In the genomic region with DNA sequence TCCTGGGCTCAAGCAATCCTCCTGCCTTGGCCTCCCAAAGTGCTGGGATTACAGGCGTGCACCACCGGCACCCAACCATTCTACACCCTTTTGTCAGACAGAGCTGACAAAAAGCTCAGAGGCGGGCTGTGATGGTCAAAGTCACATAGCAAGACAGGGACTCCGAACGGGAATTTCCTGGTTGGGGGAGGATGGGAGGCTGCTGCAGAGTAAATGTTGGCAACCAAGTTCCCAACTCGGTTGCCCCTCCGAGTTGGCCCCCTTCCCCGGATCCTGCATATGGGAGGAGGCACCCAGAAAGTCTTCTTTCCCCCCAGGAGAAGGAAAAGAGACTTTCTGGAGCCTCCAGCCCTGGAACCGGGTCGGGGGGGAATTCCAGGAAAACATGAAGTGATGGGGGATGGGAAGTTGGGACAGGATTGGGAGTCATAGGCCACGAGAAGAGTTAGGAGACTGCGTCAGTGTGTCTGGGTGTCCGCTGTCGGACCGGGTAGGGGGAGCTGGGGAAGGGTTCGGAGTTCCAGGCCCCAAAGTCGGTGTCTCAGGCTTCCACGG, we compare ENCODE assay signal across 1 cellular context.
TF ChIP-seq lines count a peak whose summit lies in the region.

No MANE protein-coding gene starts in this region.

TF ChIP-seq in K562, 482 proteins besides CTCF, POLR2A, EP300 and RAD21:
- TF ChIP-seq, protein P1, sequence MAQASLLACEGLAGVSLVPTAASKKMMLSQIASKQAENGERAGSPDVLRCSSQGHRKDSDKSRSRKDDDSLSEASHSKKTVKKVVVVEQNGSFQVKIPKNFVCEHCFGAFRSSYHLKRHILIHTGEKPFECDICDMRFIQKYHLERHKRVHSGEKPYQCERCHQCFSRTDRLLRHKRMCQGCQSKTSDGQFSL (CRISPR knock-in tag; IDR thresholded peaks at IDR 0.05) = 0 out of 2 replicates have a peak, but pooled peaks have one; percentile 30
- TF ChIP-seq, protein P1 (tag; IDR thresholded peaks at IDR 0.05) = no peak
- TF ChIP-seq, protein P2, sequence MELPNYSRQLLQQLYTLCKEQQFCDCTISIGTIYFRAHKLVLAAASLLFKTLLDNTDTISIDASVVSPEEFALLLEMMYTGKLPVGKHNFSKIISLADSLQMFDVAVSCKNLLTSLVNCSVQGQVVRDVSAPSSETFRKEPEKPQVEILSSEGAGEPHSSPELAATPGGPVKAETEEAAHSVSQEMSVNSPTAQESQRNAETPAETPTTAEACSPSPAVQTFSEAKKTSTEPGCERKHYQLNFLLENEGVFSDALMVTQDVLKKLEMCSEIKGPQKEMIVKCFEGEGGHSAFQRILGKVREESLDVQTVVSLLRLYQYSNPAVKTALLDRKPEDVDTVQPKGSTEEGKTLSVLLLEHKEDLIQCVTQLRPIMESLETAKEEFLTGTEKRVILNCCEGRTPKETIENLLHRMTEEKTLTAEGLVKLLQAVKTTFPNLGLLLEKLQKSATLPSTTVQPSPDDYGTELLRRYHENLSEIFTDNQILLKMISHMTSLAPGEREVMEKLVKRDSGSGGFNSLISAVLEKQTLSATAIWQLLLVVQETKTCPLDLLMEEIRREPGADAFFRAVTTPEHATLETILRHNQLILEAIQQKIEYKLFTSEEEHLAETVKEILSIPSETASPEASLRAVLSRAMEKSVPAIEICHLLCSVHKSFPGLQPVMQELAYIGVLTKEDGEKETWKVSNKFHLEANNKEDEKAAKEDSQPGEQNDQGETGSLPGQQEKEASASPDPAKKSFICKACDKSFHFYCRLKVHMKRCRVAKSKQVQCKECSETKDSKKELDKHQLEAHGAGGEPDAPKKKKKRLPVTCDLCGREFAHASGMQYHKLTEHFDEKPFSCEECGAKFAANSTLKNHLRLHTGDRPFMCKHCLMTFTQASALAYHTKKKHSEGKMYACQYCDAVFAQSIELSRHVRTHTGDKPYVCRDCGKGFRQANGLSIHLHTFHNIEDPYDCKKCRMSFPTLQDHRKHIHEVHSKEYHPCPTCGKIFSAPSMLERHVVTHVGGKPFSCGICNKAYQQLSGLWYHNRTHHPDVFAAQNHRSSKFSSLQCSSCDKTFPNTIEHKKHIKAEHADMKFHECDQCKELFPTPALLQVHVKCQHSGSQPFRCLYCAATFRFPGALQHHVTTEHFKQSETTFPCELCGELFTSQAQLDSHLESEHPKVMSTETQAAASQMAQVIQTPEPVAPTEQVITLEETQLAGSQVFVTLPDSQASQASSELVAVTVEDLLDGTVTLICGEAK (IDR thresholded peaks at IDR 0.05) = 0 out of 2 replicates have a peak, but pooled peaks have one; percentile 17
- TF ChIP-seq, protein P2 (CRISPR knock-in tag; IDR thresholded peaks at IDR 0.05) = no peak
- TF ChIP-seq XRCC3 (IDR thresholded peaks at IDR 0.05) = no peak
TF ChIP-seq in K562: peak in this region for 2.
